In genomic region chr5:90408571-90409317, GRCh38 we compare ENCODE assay signal across 1 cellular context.
TF ChIP-seq lines count a peak whose summit lies in the region.

No MANE protein-coding gene starts in this region.

TF ChIP-seq in K562, 482 proteins besides CTCF, POLR2A, EP300 and RAD21 (continued from another document and continues in another):
- TF ChIP-seq, protein P1, sequence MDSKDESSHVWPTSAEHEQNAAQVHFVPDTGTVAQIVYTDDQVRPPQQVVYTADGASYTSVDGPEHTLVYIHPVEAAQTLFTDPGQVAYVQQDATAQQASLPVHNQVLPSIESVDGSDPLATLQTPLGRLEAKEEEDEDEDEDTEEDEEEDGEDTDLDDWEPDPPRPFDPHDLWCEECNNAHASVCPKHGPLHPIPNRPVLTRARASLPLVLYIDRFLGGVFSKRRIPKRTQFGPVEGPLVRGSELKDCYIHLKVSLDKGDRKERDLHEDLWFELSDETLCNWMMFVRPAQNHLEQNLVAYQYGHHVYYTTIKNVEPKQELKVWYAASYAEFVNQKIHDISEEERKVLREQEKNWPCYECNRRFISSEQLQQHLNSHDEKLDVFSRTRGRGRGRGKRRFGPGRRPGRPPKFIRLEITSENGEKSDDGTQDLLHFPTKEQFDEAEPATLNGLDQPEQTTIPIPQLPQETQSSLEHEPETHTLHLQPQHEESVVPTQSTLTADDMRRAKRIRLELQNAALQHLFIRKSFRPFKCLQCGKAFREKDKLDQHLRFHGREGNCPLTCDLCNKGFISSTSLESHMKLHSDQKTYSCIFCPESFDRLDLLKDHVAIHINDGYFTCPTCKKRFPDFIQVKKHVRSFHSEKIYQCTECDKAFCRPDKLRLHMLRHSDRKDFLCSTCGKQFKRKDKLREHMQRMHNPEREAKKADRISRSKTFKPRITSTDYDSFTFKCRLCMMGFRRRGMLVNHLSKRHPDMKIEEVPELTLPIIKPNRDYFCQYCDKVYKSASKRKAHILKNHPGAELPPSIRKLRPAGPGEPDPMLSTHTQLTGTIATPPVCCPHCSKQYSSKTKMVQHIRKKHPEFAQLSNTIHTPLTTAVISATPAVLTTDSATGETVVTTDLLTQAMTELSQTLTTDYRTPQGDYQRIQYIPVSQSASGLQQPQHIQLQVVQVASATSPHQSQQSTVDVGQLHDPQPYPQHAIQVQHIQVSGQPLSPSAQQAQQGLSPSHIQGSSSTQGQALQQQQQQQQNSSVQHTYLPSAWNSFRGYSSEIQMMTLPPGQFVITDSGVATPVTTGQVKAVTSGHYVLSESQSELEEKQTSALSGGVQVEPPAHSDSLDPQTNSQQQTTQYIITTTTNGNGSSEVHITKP (IDR thresholded peaks at IDR 0.05; ENCODE audit: partially characterized antibody), result peak; percentile 17
- TF ChIP-seq TEAD4 (IDR thresholded peaks at IDR 0.05; ENCODE audit: low read length) (peak; percentile 44; the same call in 1 of the 2 replicates), TEAD4 (CRISPR knock-in tag; IDR thresholded peaks at IDR 0.05; ENCODE audit: borderline replicate concordance) (no peak), MED1 (CRISPR knock-in tag; IDR thresholded peaks at IDR 0.05; ENCODE audit: borderline replicate concordance) (no peak), CREB1 (IDR thresholded peaks at IDR 0.05) (no peak), CREB1 (CRISPR knock-in tag; IDR thresholded peaks at IDR 0.05) (no peak), SRF (CRISPR knock-in tag; IDR thresholded peaks at IDR 0.05) (no peak), SMAD1 (IDR thresholded peaks at IDR 0.05; ENCODE audit: low read depth, low read length, partially characterized antibody) (no peak), ZNF41 (CRISPR knock-in tag; conservative IDR thresholded peaks at IDR 0.05) (no peak), ZNF395 (CRISPR knock-in tag; IDR thresholded peaks at IDR 0.05) (0 out of 2 replicates have a peak, but pooled peaks have one; percentile 61), ETV1 (tag; conservative IDR thresholded peaks at IDR 0.05; ENCODE audit: low read depth) (no peak), ZNF431 (CRISPR knock-in tag; IDR thresholded peaks at IDR 0.05) (no peak), ZNF766 (CRISPR knock-in tag; conservative IDR thresholded peaks at IDR 0.05) (0 out of 2 replicates have a peak, but pooled peaks have one; percentile 47), RBM25 (IDR thresholded peaks at IDR 0.05; ENCODE audit: low read depth, low read length, severe bottlenecking) (peak; percentile 36), MYC (IDR thresholded peaks at IDR 0.05; ENCODE audit: low read depth, low read length) (peak; percentile 51; the same call in 1 of the 2 replicates), MYC (CRISPR knock-in tag; IDR thresholded peaks at IDR 0.05; ENCODE audit: borderline replicate concordance, low read depth) (no peak), MCM3 (IDR thresholded peaks at IDR 0.05) (no peak), MTA3 (IDR thresholded peaks at IDR 0.05; ENCODE audit: borderline replicate concordance) (no peak), ZNF444 (CRISPR knock-in tag; IDR thresholded peaks at IDR 0.05) (no peak), ATF3 (IDR thresholded peaks at IDR 0.05) (peak; percentile 6; the same call in 1 of the 2 replicates), ATF3 (CRISPR knock-in tag; conservative IDR thresholded peaks at IDR 0.05) (0 out of 2 replicates have a peak, but pooled peaks have one; percentile 20), JUND (IDR thresholded peaks at IDR 0.05; ENCODE audit: borderline replicate concordance, low read depth, low read length) (0 out of 2 replicates have a peak, but pooled peaks have one; percentile 17), JUND (tag; IDR thresholded peaks at IDR 0.05; ENCODE audit: borderline replicate concordance, low read depth, low read length) (no peak), RCOR1 (IDR thresholded peaks at IDR 0.05; ENCODE audit: borderline replicate concordance in 1 of 2, low read depth in 2 of 2, low read length in 2 of 2) (no peak), FOXK1 (CRISPR knock-in tag; IDR thresholded peaks at IDR 0.05; ENCODE audit: borderline replicate concordance) (no peak), PTBP1 (IDR thresholded peaks at IDR 0.05; ENCODE audit: low read depth, low read length) (no peak), ZNF140 (CRISPR knock-in tag; IDR thresholded peaks at IDR 0.05) (no peak), ZNF24 (IDR thresholded peaks at IDR 0.05) (peak; percentile 9; the same call in 1 of the 2 replicates), BCLAF1 (IDR thresholded peaks at IDR 0.05; ENCODE audit: borderline replicate concordance in 1 of 2, control insufficient read depth in 1 of 2, low read depth in 2 of 2, low read length in 1 of 2) (peak in 1 of 2 experiments; percentile 72; a peak in 1 of 4 replicates), ZNF197 (CRISPR knock-in tag; IDR thresholded peaks at IDR 0.05; ENCODE audit: low read depth) (no peak), BRF1 (IDR thresholded peaks at IDR 0.05; ENCODE audit: borderline replicate concordance, extremely low read depth, insufficient read length) (no peak), ZKSCAN3 (CRISPR knock-in tag; IDR thresholded peaks at IDR 0.05) (no peak), UBTF (IDR thresholded peaks at IDR 0.05; ENCODE audit: borderline replicate concordance in 1 of 2, low read depth in 2 of 2, low read length in 2 of 2) (no peak), SAP30 (IDR thresholded peaks at IDR 0.05; ENCODE audit: borderline replicate concordance, insufficient read depth, low read depth, low read length, poor library complexity, severe bottlenecking) (no peak), RBM14 (IDR thresholded peaks at IDR 0.05; ENCODE audit: borderline replicate concordance, insufficient read depth, low read depth, low read length) (no peak), NFIC (IDR thresholded peaks at IDR 0.05) (no peak), ZNF324 (CRISPR knock-in tag; IDR thresholded peaks at IDR 0.05) (no peak), NONO (IDR thresholded peaks at IDR 0.05; ENCODE audit: low read depth in 2 of 2, low read length in 1 of 2) (0 out of 4 replicates have a peak, but pooled peaks of 1 of the 2 experiments have one; percentile 54), POLR2H (tag; IDR thresholded peaks at IDR 0.05; ENCODE audit: low read depth) (no peak; the same call in 1 of the 2 replicates), POLR2AphosphoS5 (IDR thresholded peaks at IDR 0.05; ENCODE audit: control insufficient read depth, insufficient read depth, low read depth, low read length) (peak; percentile 87), KAT7 (CRISPR knock-in tag; IDR thresholded peaks at IDR 0.05; ENCODE audit: borderline replicate concordance) (no peak; the same call in 1 of the 2 replicates), TAF1 (IDR thresholded peaks at IDR 0.05; ENCODE audit: control insufficient read depth, extremely low read depth, insufficient read depth, low read length, severe bottlenecking) (peak; percentile 94), ZNF384 (IDR thresholded peaks at IDR 0.05; ENCODE audit: low read depth, low read length) (peak; percentile 38; the same call in 1 of the 2 replicates), FOXJ3 (CRISPR knock-in tag; IDR thresholded peaks at IDR 0.05) (no peak), CXXC5 (CRISPR knock-in tag; IDR thresholded peaks at IDR 0.05) (0 out of 2 replicates have a peak, but pooled peaks have one; percentile 7), CHD1 (IDR thresholded peaks at IDR 0.05; ENCODE audit: low read length) (no peak), ZC3H8 (IDR thresholded peaks at IDR 0.05) (no peak), RFX1 (IDR thresholded peaks at IDR 0.05) (no peak), ZNF592 (IDR thresholded peaks at IDR 0.05) (no peak)
- TF ChIP-seq, protein P2, sequence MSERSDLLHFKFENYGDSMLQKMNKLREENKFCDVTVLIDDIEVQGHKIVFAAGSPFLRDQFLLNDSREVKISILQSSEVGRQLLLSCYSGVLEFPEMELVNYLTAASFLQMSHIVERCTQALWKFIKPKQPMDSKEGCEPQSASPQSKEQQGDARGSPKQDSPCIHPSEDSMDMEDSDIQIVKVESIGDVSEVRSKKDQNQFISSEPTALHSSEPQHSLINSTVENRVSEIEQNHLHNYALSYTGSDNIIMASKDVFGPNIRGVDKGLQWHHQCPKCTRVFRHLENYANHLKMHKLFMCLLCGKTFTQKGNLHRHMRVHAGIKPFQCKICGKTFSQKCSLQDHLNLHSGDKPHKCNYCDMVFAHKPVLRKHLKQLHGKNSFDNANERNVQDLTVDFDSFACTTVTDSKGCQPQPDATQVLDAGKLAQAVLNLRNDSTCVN (CRISPR knock-in tag; IDR thresholded peaks at IDR 0.05), result no peak
- TF ChIP-seq, protein P3, sequence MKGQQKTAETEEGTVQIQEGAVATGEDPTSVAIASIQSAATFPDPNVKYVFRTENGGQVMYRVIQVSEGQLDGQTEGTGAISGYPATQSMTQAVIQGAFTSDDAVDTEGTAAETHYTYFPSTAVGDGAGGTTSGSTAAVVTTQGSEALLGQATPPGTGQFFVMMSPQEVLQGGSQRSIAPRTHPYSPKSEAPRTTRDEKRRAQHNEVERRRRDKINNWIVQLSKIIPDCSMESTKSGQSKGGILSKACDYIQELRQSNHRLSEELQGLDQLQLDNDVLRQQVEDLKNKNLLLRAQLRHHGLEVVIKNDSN (CRISPR knock-in tag; IDR thresholded peaks at IDR 0.05), result no peak
